12 cellular contexts compared by ENCODE assay signal in genomic region chr1:184143449-184143848, GRCh38.
DNase-seq lines count a peak whose midpoint lies in the region; ATAC-seq, FAIRE-seq and TF ChIP-seq lines count a peak whose summit lies in the region.
"Had no signal": no experiment of that assay in that cellular context is flagged by ENCODE, and none has a peak within 500 bp of the region (broad histone marks: within the 10 kb centered on the region; RNA-seq: fewer than 3 reads in every experiment).

No MANE protein-coding gene starts in this region.

- peaks cover 5% of the 10 kb centered on the region for H3K36me3 Mint-ChIP-seq in glutamatergic neuron (ENCODE audit: unreplicated experiment)
- H3K36me3 Mint-ChIP-seq in stimulated activated naive B cell treated with anti-CD40 and anti-IgM and Interleukin-4, amounts not matched to agents 10 μg/mL and 1 μg/mL and 100 μg/mL, for 72 hours = no peaks in the 10 kb centered on the region
- H3K36me3 Mint-ChIP-seq: activated CD8-positive, alpha-beta memory T cell treated with anti-CD3 and anti-CD28 coated beads, Interleukin-2, amount 10 ng/mL, durations not matched to agents 7 days and 5 days had no signal

- intact Hi-C loops in upper lobe of right lung (cut with DNase I) = no loop called here

- H3K4me3 ChIP-seq in upper lobe of right lung = no peak overlapping the region

- DNase-seq in SIG-M5 treated with dmso at 0.1 percent for 504 hours (lab: John Stamatoyannopoulos, UW; ENCODE audit: unreplicated experiment) (peak; percentile 15), SIG-M5 (lab: John Stamatoyannopoulos, UW) (no peak), OCI-M1 (lab: John Stamatoyannopoulos, UW) (peak; percentile 44), glutamatergic neuron (no peak), upper lobe of right lung (no peak), H54 (ENCODE audit: insufficient read length, low spot score) (no peak), NOMO-1 treated with dmso at 0.1 percent for 144 hours (lab: John Stamatoyannopoulos, UW; ENCODE audit: unreplicated experiment) (no peak)
- DNase-seq in stimulated activated naive B cell treated with anti-CD40 and anti-IgM and Interleukin-4, amounts not matched to agents 10 μg/mL and 1 μg/mL and 100 μg/mL, for 72 hours = no peak
- DNase-seq: activated CD8-positive, alpha-beta memory T cell treated with anti-CD3 and anti-CD28 coated beads, Interleukin-2, amount 10 ng/mL, durations not matched to agents 7 days and 5 days; amniotic stem cell; left colon; T-helper 1 cell had no signal

- ATAC-seq in upper lobe of right lung = no peak
- no peak for ATAC-seq in stimulated activated naive B cell treated with anti-CD40 and anti-IgM and Interleukin-4, amounts not matched to agents 10 μg/mL and 1 μg/mL and 100 μg/mL, for 72 hours (replicated peaks)
- ATAC-seq: activated CD8-positive, alpha-beta memory T cell treated with anti-CD3 and anti-CD28 coated beads, Interleukin-2, amount 10 ng/mL, durations not matched to agents 7 days and 5 days; left colon had no signal

- H3K27me3 Mint-ChIP-seq in glutamatergic neuron (ENCODE audit: unreplicated experiment) = peaks cover 7% of the 10 kb centered on the region
- peaks cover 9 to 12% of the 10 kb centered on the region in 2 donors for H3K27me3 Mint-ChIP-seq in stimulated activated naive B cell treated with anti-CD40 and anti-IgM and Interleukin-4, amounts not matched to agents 10 μg/mL and 1 μg/mL and 100 μg/mL, for 72 hours

- H3K36me3 ChIP-seq in upper lobe of right lung = no peaks in the 10 kb centered on the region

- H3K27ac ChIP-seq in upper lobe of right lung = no peak overlapping the region

- no peak for TF ChIP-seq POLR2A in H54 (IDR thresholded peaks at IDR 0.05; ENCODE audit: low read depth, low read length)

- peak overlapping the region; percentile 93 for H3K27ac Mint-ChIP-seq in glutamatergic neuron (ENCODE audit: unreplicated experiment)
- H3K27ac Mint-ChIP-seq in stimulated activated naive B cell treated with anti-CD40 and anti-IgM and Interleukin-4, amounts not matched to agents 10 μg/mL and 1 μg/mL and 100 μg/mL, for 72 hours = no peak overlapping the region
- H3K27ac Mint-ChIP-seq: activated CD8-positive, alpha-beta memory T cell treated with anti-CD3 and anti-CD28 coated beads, Interleukin-2, amount 10 ng/mL, durations not matched to agents 7 days and 5 days had no signal

- peaks cover 8% of the 10 kb centered on the region for H3K9me3 Mint-ChIP-seq in glutamatergic neuron (ENCODE audit: unreplicated experiment)
- H3K9me3 Mint-ChIP-seq in stimulated activated naive B cell treated with anti-CD40 and anti-IgM and Interleukin-4, amounts not matched to agents 10 μg/mL and 1 μg/mL and 100 μg/mL, for 72 hours = peaks cover 0 to 2% of the 10 kb centered on the region in 2 donors

- H3K4me1 Mint-ChIP-seq in glutamatergic neuron (ENCODE audit: low read depth, unreplicated experiment) = peaks cover 30% of the 10 kb centered on the region
- H3K4me1 Mint-ChIP-seq in stimulated activated naive B cell treated with anti-CD40 and anti-IgM and Interleukin-4, amounts not matched to agents 10 μg/mL and 1 μg/mL and 100 μg/mL, for 72 hours = no peaks in the 10 kb centered on the region
- H3K4me1 Mint-ChIP-seq: activated CD8-positive, alpha-beta memory T cell treated with anti-CD3 and anti-CD28 coated beads, Interleukin-2, amount 10 ng/mL, durations not matched to agents 7 days and 5 days had no signal

- peak overlapping the region; percentile 67 for H3K4me3 Mint-ChIP-seq in glutamatergic neuron (ENCODE audit: unreplicated experiment)
- H3K4me3 Mint-ChIP-seq in stimulated activated naive B cell treated with anti-CD40 and anti-IgM and Interleukin-4, amounts not matched to agents 10 μg/mL and 1 μg/mL and 100 μg/mL, for 72 hours = no peak overlapping the region
- H3K4me3 Mint-ChIP-seq: activated CD8-positive, alpha-beta memory T cell treated with anti-CD3 and anti-CD28 coated beads, Interleukin-2, amount 10 ng/mL, durations not matched to agents 7 days and 5 days had no signal

- TF ChIP-seq CTCF in glutamatergic neuron (IDR thresholded peaks at IDR 0.05; ENCODE audit: partially characterized antibody, unreplicated experiment) (no peak), upper lobe of right lung (IDR thresholded peaks at IDR 0.05) (peak; percentile 14)

- no peaks in the 10 kb centered on the region for H3K9me3 ChIP-seq in upper lobe of right lung

- H3K4me1 ChIP-seq in upper lobe of right lung = no peaks in the 10 kb centered on the region

- FAIRE-seq in H54 (lab: Jason Lieb, UNC) = no peak

- H3K27me3 ChIP-seq in upper lobe of right lung = no peaks in the 10 kb centered on the region

Comparison
In these comparisons a context has a peak if more than half of its experiments do, and no peak if none do; other contexts are left out.
1. DNase-seq: peak in SIG-M5 treated with dmso at 0.1 percent for 504 hours (single experiment) and OCI-M1 (single experiment); none in SIG-M5 (single experiment), glutamatergic neuron (single experiment), upper lobe of right lung (single experiment), stimulated activated naive B cell treated with anti-CD40 and anti-IgM and Interleukin-4, amounts not matched to agents 10 μg/mL and 1 μg/mL and 100 μg/mL, for 72 hours (single experiment), H54 (single experiment) and NOMO-1 treated with dmso at 0.1 percent for 144 hours (single experiment).